ENCODE assay signal across 2 cellular contexts in the genomic region with DNA sequence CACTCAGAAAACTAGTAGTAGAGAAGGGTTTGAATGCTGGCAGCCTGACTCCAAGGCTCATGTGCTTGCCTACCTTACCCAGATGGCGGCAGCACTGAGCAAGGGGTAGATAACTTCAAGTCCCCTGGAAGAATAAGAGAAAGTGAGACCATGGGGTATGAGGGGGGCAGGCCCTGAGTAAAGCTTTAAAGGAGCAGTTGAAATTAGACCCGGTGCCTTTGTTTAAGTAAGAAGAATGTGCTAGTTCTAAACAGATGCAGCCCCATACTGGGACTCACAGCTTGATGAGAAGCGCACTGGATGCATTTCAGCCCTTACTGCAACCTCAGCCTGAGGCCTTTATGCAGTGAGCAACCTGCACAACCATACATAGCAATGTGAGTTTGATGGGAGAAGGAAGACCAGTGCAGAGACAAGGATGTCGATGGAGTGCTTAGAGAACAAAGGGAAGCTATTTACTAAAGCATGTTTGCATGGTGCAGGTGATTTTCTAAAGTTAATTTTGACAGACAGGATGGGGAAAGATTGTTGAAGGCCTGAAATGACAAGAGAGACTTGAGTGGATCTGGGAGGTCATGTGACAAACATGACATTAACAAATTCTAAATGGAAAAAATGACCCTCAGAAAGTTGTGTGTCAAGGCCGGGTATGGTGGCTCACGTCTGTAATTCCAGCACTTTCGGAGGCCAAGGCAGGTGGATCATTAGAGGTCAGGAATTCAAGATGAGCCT.
A peak's percentile ranks its signal among the peaks of the same experiment; 100 is the strongest.
TF ChIP-seq lines count a peak whose summit lies in the region.

No MANE protein-coding gene starts in this region.

TF ChIP-seq in A549, 52 proteins besides CTCF, POLR2A, EP300 and RAD21:
- no peak for TF ChIP-seq ZNF302 (CRISPR knock-in tag; IDR thresholded peaks at IDR 0.05)
- 0 out of 3 replicates have a peak, but pooled peaks have one; percentile 9 for TF ChIP-seq SMC3 (IDR thresholded peaks at IDR 0.05)
TF ChIP-seq in A549: peak in this region for 1.

TF ChIP-seq in GM12878, 131 proteins besides CTCF, POLR2A, EP300 and RAD21:
- TF ChIP-seq YY1 (IDR thresholded peaks at IDR 0.05; ENCODE audit: low read depth, low read length) (peak; percentile 62; the same call in 1 of the 2 replicates), RAD51 (IDR thresholded peaks at IDR 0.05) (peak; percentile 43; the same call in 1 of the 2 replicates), SMC3 (IDR thresholded peaks at IDR 0.05; ENCODE audit: borderline replicate concordance, low read length) (peak; percentile 61), KAT2A (conservative IDR thresholded peaks at IDR 0.05; ENCODE audit: control insufficient read depth, low read depth, low read length) (no peak), RUNX3 (IDR thresholded peaks at IDR 0.05; ENCODE audit: low read length) (peak; percentile 19; the same call in 1 of the 2 replicates), NR2C1 (IDR thresholded peaks at IDR 0.05) (no peak), PML (IDR thresholded peaks at IDR 0.05; ENCODE audit: low read length) (no peak), IRF3 (IDR thresholded peaks at IDR 0.05) (0 out of 2 replicates have a peak, but pooled peaks have one; percentile 19)
- TF ChIP-seq, protein P1, sequence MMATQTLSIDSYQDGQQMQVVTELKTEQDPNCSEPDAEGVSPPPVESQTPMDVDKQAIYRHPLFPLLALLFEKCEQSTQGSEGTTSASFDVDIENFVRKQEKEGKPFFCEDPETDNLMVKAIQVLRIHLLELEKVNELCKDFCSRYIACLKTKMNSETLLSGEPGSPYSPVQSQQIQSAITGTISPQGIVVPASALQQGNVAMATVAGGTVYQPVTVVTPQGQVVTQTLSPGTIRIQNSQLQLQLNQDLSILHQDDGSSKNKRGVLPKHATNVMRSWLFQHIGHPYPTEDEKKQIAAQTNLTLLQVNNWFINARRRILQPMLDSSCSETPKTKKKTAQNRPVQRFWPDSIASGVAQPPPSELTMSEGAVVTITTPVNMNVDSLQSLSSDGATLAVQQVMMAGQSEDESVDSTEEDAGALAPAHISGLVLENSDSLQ (IDR thresholded peaks at IDR 0.05): peak; percentile 57; the same call in 1 of the 2 replicates
